ENCODE assay signal across 14 cellular contexts in the genomic region with DNA sequence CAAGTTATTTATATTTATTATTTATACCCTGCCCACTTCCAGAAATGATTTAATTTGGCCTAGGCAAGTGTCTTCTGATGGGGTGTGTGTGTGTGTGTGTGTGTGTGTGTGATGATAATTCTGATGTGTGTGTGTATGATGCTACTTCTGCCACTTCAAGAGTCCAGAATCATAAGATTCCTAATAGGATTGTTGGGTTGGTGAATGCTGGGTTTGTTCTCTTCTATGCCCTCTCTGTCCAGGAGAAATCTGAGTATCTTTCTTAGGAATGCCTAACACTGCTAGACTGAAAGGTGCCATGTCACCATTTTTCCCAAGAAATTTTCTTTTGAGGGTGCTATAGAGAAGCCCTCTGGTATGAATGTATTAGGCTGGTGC.
DNase-seq lines count a peak whose midpoint lies in the region; ATAC-seq and TF ChIP-seq lines count a peak whose summit lies in the region.
"Had no signal": no experiment of that assay in that cellular context is flagged by ENCODE, and none has a peak within 500 bp of the region (broad histone marks: within the 10 kb centered on the region; RNA-seq: fewer than 3 reads in every experiment).

No MANE protein-coding gene starts in this region.

- H3K27me3 Mint-ChIP-seq in activated naive CD8-positive, alpha-beta T cell = no peaks in the 10 kb centered on the region

- TF ChIP-seq EP300 in upper lobe of left lung (IDR thresholded peaks at IDR 0.05) = no peak

- H3K9me3 ChIP-seq in left ventricle myocardium inferior (replicated peaks) = no peaks in the 10 kb centered on the region
- no peaks in the 10 kb centered on the region for H3K9me3 ChIP-seq in right atrium auricular region
- no peaks in the 10 kb centered on the region for H3K9me3 ChIP-seq in mucosa of rectum (ENCODE audit: control insufficient read depth in 2 of 2, low read length in 2 of 2)
- H3K9me3 ChIP-seq in upper lobe of left lung = no peaks in the 10 kb centered on the region
- no peaks in the 10 kb centered on the region for H3K9me3 ChIP-seq in tibial artery
- H3K9me3 ChIP-seq: HAP-1, left lung had no signal

- DNase-seq in left ventricle myocardium inferior = no peak
- DNase-seq in right atrium auricular region (ENCODE audit: low spot score) = no peak
- DNase-seq in upper lobe of left lung = no peak
- no peak for DNase-seq in tibial artery
- DNase-seq in erythroblast (lab: John Stamatoyannopoulos, UW) = no peak
- no peak for DNase-seq in stimulated activated CD4-positive, alpha-beta T cell treated with anti-CD3 and anti-CD28 coated beads, Interleukin-2, amount 100 ng/mL, for 48 hours
- DNase-seq: activated CD8-positive, alpha-beta memory T cell treated with anti-CD3 and anti-CD28 coated beads, Interleukin-2, amount 50 U/mL, for 4 hours; head of caudate nucleus; left lung; NCI-H510A; occipital lobe had no signal

- H3K4me3 ChIP-seq in left ventricle myocardium inferior (no peak overlapping the region), right atrium auricular region (no peak overlapping the region), mucosa of rectum (ENCODE audit: low read length in 2 of 2) (peak overlapping the region in 1 of 2 donors; percentile 2), upper lobe of left lung (no peak overlapping the region), tibial artery (no peak overlapping the region)
- H3K4me3 ChIP-seq: HAP-1, left lung had no signal

- peak overlapping the region; percentile 33 for H3K4me3 Mint-ChIP-seq in activated naive CD8-positive, alpha-beta T cell

- H3K4me1 ChIP-seq in left ventricle myocardium inferior = peaks cover 100% of the 10 kb centered on the region
- peaks cover 0 to 86% of the 10 kb centered on the region in 2 donors for H3K4me1 ChIP-seq in right atrium auricular region
- peaks cover 80 to 81% of the 10 kb centered on the region in 2 donors for H3K4me1 ChIP-seq in mucosa of rectum (ENCODE audit: control insufficient read depth in 2 of 2, insufficient read depth in 2 of 2, low read length in 2 of 2)
- peaks cover 79 to 98% (median 93%) of the 10 kb centered on the region in 4 donors for H3K4me1 ChIP-seq in upper lobe of left lung
- peaks cover 0 to 53% (median 43%) of the 10 kb centered on the region in 4 donors for H3K4me1 ChIP-seq in tibial artery

- no peak for ATAC-seq in upper lobe of left lung (ENCODE audit: low FRiP score in 2 of 2)
- ATAC-seq: left lung had no signal

- peaks cover 93% of the 10 kb centered on the region for H3K4me1 Mint-ChIP-seq in activated naive CD8-positive, alpha-beta T cell (ENCODE audit: low read depth)

- peaks cover 3% of the 10 kb centered on the region for H3K36me3 Mint-ChIP-seq in activated naive CD8-positive, alpha-beta T cell

- H3K36me3 ChIP-seq in left ventricle myocardium inferior (no peaks in the 10 kb centered on the region), right atrium auricular region (no peaks in the 10 kb centered on the region), mucosa of rectum (ENCODE audit: control insufficient read depth in 2 of 2, insufficient read depth in 2 of 2, low read length in 2 of 2) (peaks cover 0 to 5% of the 10 kb centered on the region in 2 donors), upper lobe of left lung (no peaks in the 10 kb centered on the region), tibial artery (no peaks in the 10 kb centered on the region)
- H3K36me3 ChIP-seq: HAP-1, left lung had no signal

- H3K27ac Mint-ChIP-seq in activated naive CD8-positive, alpha-beta T cell = peak overlapping the region; percentile 94

- H3K9ac ChIP-seq in mucosa of rectum (ENCODE audit: low read depth in 1 of 2, low read length in 2 of 2) = peak overlapping the region in 1 of 2 donors; percentile 70

- no peak for TF ChIP-seq POLR2A in upper lobe of left lung (IDR thresholded peaks at IDR 0.05)
- no peak for TF ChIP-seq POLR2A in erythroblast (IDR thresholded peaks at IDR 0.05; ENCODE audit: low read length)

- no peaks in the 10 kb centered on the region for H3K9me3 Mint-ChIP-seq in activated naive CD8-positive, alpha-beta T cell (ENCODE audit: low read depth)

- intact Hi-C loops in left ventricle myocardium inferior (cut with micrococcal nuclease) = no loop called here
- intact Hi-C loops in tibial artery (cut with DNase I; ENCODE audit: low total_unique reads) = no loop called here

- H3K27me3 ChIP-seq in left ventricle myocardium inferior (ENCODE audit: low read depth) (no peaks in the 10 kb centered on the region), right atrium auricular region (no peaks in the 10 kb centered on the region), mucosa of rectum (ENCODE audit: control insufficient read depth in 2 of 2, insufficient read depth in 2 of 2, low read length in 2 of 2) (no peaks in the 10 kb centered on the region), upper lobe of left lung (no peaks in the 10 kb centered on the region), tibial artery (no peaks in the 10 kb centered on the region)
- H3K27me3 ChIP-seq: left lung had no signal

- H3K27ac ChIP-seq in left ventricle myocardium inferior (replicated peaks) (peak overlapping the region; percentile 75), right atrium auricular region (no peak overlapping the region), mucosa of rectum (ENCODE audit: low read depth in 2 of 2, low read length in 2 of 2) (peak overlapping the region; percentile 93 to 96), upper lobe of left lung (peak overlapping the region in 3 of 4 donors; percentile 55 to 83 (median 65)), tibial artery (no peak overlapping the region)

- no peak for TF ChIP-seq CTCF in left ventricle myocardium inferior (IDR thresholded peaks at IDR 0.05; ENCODE audit: borderline replicate concordance)
- no peak for TF ChIP-seq CTCF in right atrium auricular region (IDR thresholded peaks at IDR 0.05)
- no peak for TF ChIP-seq CTCF in upper lobe of left lung (IDR thresholded peaks at IDR 0.05)
- no peak for TF ChIP-seq CTCF in tibial artery (IDR thresholded peaks at IDR 0.05)

Comparison
In these comparisons a context has a peak if more than half of its experiments do, and no peak if none do; other contexts are left out.
1. H3K27ac ChIP-seq: peak in left ventricle myocardium inferior (single experiment), mucosa of rectum (2 of 2) and upper lobe of left lung (3 of 4); none in right atrium auricular region (0 of 2) and tibial artery (0 of 2).